In the genomic region with DNA sequence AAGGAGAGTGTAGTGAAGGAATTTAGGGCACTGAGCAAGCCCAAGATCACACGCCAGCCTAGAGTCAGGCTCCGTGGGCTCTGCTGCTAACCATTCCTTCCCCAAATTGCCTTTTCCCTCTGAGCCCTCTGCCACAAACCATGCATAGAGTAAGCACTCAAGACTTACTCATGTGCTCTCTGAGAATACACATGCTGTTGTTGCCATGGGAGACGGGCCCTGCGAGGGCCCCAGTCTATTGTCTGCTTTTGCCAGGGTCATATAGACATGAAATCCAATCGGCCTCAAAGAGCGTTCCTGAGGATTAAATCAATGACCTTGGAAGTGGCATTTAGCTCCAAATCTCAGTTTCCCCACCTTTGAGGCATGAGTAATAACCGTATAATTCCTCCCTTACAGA, we compare ENCODE assay signal across 20 cellular contexts. TPM values are rescaled to one million over a fixed set of nuclear protein-coding genes. Genes with fewer than 3 reads are reported as not detected.
"Had no signal": no experiment of that assay in that cellular context is flagged by ENCODE, and none has a peak within 500 bp of the region (broad histone marks: within the 10 kb centered on the region; RNA-seq: fewer than 3 reads in every experiment).

No MANE protein-coding gene starts in this region.

- H3K27me3 ChIP-seq: gastrocnemius medialis, ovary, sigmoid colon had no signal

- H3K9me3 Mint-ChIP-seq: activated CD4-positive, alpha-beta T cell treated with anti-CD3 and anti-CD28 coated beads, Interleukin-2, amount 10 ng/mL, durations not matched to agents 24 days and 14 days had no signal

- H3K4me3 ChIP-seq: dorsolateral prefrontal cortex, gastrocnemius medialis, heart right ventricle, ovary, sigmoid colon, spleen, stomach, thoracic aorta had no signal

- ATAC-seq: activated CD8-positive, alpha-beta T cell treated with anti-CD3 and anti-CD28 coated beads, Interleukin-2, amount 10 ng/mL, durations not matched to agents 7 days and 5 days; activated naive CD4-positive, alpha-beta T cell treated with anti-CD3 and anti-CD28 coated beads, Interleukin-2, amount 50 U/mL, for 72 hours; gastrocnemius medialis; heart right ventricle; left colon had no signal

- H3K36me3 Mint-ChIP-seq: activated naive CD4-positive, alpha-beta T cell treated with anti-CD3 and anti-CD28 coated beads, Interleukin-2, amount 50 U/mL, for 72 hours had no signal

- H3K27ac Mint-ChIP-seq: activated CD4-positive, alpha-beta T cell treated with anti-CD3 and anti-CD28 coated beads, Interleukin-2, amount 10 ng/mL, durations not matched to agents 24 days and 14 days; activated CD8-positive, alpha-beta T cell treated with anti-CD3 and anti-CD28 coated beads, Interleukin-2, amount 10 ng/mL, durations not matched to agents 7 days and 5 days; activated naive CD4-positive, alpha-beta T cell treated with anti-CD3 and anti-CD28 coated beads, Interleukin-2, amount 50 U/mL, for 72 hours had no signal

- H3K36me3 ChIP-seq: gastrocnemius medialis, heart right ventricle, ovary, sigmoid colon, spleen, stomach, thoracic aorta had no signal

- H3K27ac ChIP-seq: dorsolateral prefrontal cortex, gastrocnemius medialis, heart right ventricle, ovary, sigmoid colon, spleen, stomach, thoracic aorta had no signal

- H3K27me3 Mint-ChIP-seq: activated CD4-positive, alpha-beta T cell treated with anti-CD3 and anti-CD28 coated beads, Interleukin-2, amount 10 ng/mL, durations not matched to agents 24 days and 14 days had no signal

- DNase-seq: activated CD4-positive, alpha-beta T cell treated with anti-CD3 and anti-CD28 coated beads, Interleukin-2, amount 10 ng/mL, durations not matched to agents 24 days and 14 days; activated CD4-positive, CD25-positive, alpha-beta regulatory T cell; activated CD8-positive, alpha-beta memory T cell treated with anti-CD3 and anti-CD28 coated beads, Interleukin-2, amount 50 U/mL, for 4 hours; activated CD8-positive, alpha-beta T cell treated with anti-CD3 and anti-CD28 coated beads, Interleukin-2, amount 10 ng/mL, durations not matched to agents 7 days and 5 days; activated gamma-delta T cell; activated T-cell treated with anti-CD3 and anti-CD28 coated beads, Interleukin-2, amount 50 U/mL, for 48 hours; dorsolateral prefrontal cortex; erythroblast; gastrocnemius medialis; heart right ventricle; left colon; ovary; sigmoid colon; spleen; stomach had no signal

- H3K9me3 ChIP-seq: gastrocnemius medialis, ovary, sigmoid colon had no signal

- H3K4me1 Mint-ChIP-seq: activated CD4-positive, alpha-beta T cell treated with anti-CD3 and anti-CD28 coated beads, Interleukin-2, amount 10 ng/mL, durations not matched to agents 24 days and 14 days had no signal

- H3K4me3 Mint-ChIP-seq: activated CD4-positive, alpha-beta T cell treated with anti-CD3 and anti-CD28 coated beads, Interleukin-2, amount 10 ng/mL, durations not matched to agents 24 days and 14 days; activated CD8-positive, alpha-beta T cell treated with anti-CD3 and anti-CD28 coated beads, Interleukin-2, amount 10 ng/mL, durations not matched to agents 7 days and 5 days; neural crest cell had no signal

- H3K4me1 ChIP-seq: gastrocnemius medialis, heart right ventricle, sigmoid colon, spleen, stomach had no signal

RNA-seq across cellular contexts. Expression of gene WSCD2, which starts 48.7 kb away (rescaled TPM):
- total RNA-seq: activated CD4-positive, alpha-beta T cell treated with anti-CD3 and anti-CD28 coated beads, Interleukin-2, amount 10 ng/mL, durations not matched to agents 24 days and 14 days; activated CD8-positive, alpha-beta T cell treated with anti-CD3 and anti-CD28 coated beads, Interleukin-2, amount 10 ng/mL, durations not matched to agents 7 days and 5 days; activated naive CD4-positive, alpha-beta T cell treated with anti-CD3 and anti-CD28 coated beads, Interleukin-2, amount 50 U/mL, for 72 hours; lung microvascular endothelial cell; pulmonary artery endothelial cell had no signal
